ENCODE assay signal across 1 cellular context in the genomic region with DNA sequence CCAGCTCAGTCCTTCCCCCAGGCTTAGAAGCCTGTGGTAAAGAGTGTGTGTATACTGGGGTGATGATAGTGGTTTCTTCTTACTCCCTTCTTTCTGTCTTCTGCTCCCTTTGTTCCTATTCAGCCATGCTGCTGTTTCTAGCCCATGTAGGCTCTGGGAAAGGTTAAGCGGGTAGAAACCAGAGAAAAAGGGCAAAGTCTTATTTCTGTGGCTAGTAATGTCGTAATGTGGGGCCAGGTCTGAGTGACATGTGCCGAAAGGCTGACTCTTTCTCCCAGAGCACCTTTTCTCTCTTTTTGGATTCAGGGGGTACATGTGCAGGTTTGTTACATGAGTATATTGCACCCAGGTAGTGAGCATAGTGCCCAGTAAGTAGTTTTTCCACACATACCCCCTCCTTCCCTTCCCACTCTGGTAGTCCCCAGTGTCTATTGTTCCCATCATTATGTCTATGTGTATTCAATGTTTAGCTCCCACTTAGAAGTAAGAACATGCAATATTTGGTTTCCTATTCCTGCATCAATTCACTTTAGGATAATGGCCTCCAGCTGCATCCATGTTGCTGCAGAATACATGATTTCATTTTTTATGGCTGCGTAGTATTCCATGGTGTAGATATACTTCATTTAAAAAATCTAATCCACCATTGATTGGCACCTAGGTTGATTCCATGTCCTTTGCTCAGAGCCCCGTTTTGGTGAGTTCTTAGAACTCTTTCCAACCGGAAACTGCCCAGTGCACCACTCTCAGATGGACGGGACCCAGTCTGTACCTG.
TF ChIP-seq lines count a peak whose summit lies in the region.

No MANE protein-coding gene starts in this region.

TF ChIP-seq in K562, 482 proteins besides CTCF, POLR2A, EP300 and RAD21:
- no peak for TF ChIP-seq ZNF79 (CRISPR knock-in tag; IDR thresholded peaks at IDR 0.05; ENCODE audit: low read depth)
- TF ChIP-seq ZNF12 (CRISPR knock-in tag; IDR thresholded peaks at IDR 0.05), result no peak
- no peak for TF ChIP-seq ZZZ3 (IDR thresholded peaks at IDR 0.05)
- TF ChIP-seq, protein P1, sequence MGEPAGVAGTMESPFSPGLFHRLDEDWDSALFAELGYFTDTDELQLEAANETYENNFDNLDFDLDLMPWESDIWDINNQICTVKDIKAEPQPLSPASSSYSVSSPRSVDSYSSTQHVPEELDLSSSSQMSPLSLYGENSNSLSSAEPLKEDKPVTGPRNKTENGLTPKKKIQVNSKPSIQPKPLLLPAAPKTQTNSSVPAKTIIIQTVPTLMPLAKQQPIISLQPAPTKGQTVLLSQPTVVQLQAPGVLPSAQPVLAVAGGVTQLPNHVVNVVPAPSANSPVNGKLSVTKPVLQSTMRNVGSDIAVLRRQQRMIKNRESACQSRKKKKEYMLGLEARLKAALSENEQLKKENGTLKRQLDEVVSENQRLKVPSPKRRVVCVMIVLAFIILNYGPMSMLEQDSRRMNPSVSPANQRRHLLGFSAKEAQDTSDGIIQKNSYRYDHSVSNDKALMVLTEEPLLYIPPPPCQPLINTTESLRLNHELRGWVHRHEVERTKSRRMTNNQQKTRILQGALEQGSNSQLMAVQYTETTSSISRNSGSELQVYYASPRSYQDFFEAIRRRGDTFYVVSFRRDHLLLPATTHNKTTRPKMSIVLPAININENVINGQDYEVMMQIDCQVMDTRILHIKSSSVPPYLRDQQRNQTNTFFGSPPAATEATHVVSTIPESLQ (CRISPR knock-in tag; IDR thresholded peaks at IDR 0.05), result no peak
- no peak for TF ChIP-seq CBX1 (IDR thresholded peaks at IDR 0.05; ENCODE audit: low read depth)
- peak; percentile 97 for TF ChIP-seq ZNF146 (CRISPR knock-in tag; IDR thresholded peaks at IDR 0.05; ENCODE audit: unreplicated experiment)
- peak; percentile 45; the same call in 1 of the 2 replicates for TF ChIP-seq BCOR (IDR thresholded peaks at IDR 0.05)
- no peak for TF ChIP-seq ZNF444 (CRISPR knock-in tag; IDR thresholded peaks at IDR 0.05)
- TF ChIP-seq TEAD4 (IDR thresholded peaks at IDR 0.05; ENCODE audit: low read length), result no peak
- no peak for TF ChIP-seq TEAD4 (CRISPR knock-in tag; IDR thresholded peaks at IDR 0.05; ENCODE audit: borderline replicate concordance)
- TF ChIP-seq STAT5A (IDR thresholded peaks at IDR 0.05; ENCODE audit: borderline replicate concordance, low read length), result no peak
- no peak for TF ChIP-seq PHF8 (IDR thresholded peaks at IDR 0.05; ENCODE audit: borderline replicate concordance, low read length)
- no peak for TF ChIP-seq ZNF398 (CRISPR knock-in tag; IDR thresholded peaks at IDR 0.05)
- TF ChIP-seq KDM1A (IDR thresholded peaks at IDR 0.05), result peak in 1 of 2 experiments; percentile 55; a peak in 1 of 4 replicates
- TF ChIP-seq HNRNPK (IDR thresholded peaks at IDR 0.05; ENCODE audit: low read depth, low read length, poor library complexity, severe bottlenecking), result no peak
- TF ChIP-seq ZBTB7A (IDR thresholded peaks at IDR 0.05; ENCODE audit: borderline replicate concordance, control insufficient read depth, low read depth, low read length), result no peak
- no peak for TF ChIP-seq ZNF197 (CRISPR knock-in tag; IDR thresholded peaks at IDR 0.05; ENCODE audit: low read depth)
- TF ChIP-seq DIDO1 (tag; IDR thresholded peaks at IDR 0.05; ENCODE audit: low read depth), result no peak
- no peak for TF ChIP-seq HSF4 (CRISPR knock-in tag; IDR thresholded peaks at IDR 0.05; ENCODE audit: borderline replicate concordance)
- no peak for TF ChIP-seq HOXB6 (CRISPR knock-in tag; IDR thresholded peaks at IDR 0.05; ENCODE audit: borderline replicate concordance)
- TF ChIP-seq MXD1 (CRISPR knock-in tag; IDR thresholded peaks at IDR 0.05; ENCODE audit: borderline replicate concordance, poor library complexity, severe bottlenecking), result no peak
- TF ChIP-seq ZNF830 (CRISPR knock-in tag; IDR thresholded peaks at IDR 0.05), result no peak
- TF ChIP-seq NR1H2 (CRISPR knock-in tag; IDR thresholded peaks at IDR 0.05), result no peak
- peak; percentile 72 for TF ChIP-seq RBM25 (IDR thresholded peaks at IDR 0.05; ENCODE audit: low read depth, low read length, severe bottlenecking)
